In genomic region chr19:14090509-14091085, GRCh38 we compare ENCODE assay signal across 8 cellular contexts. TPM values are rescaled to one million over a fixed set of nuclear protein-coding genes. Genes with fewer than 3 reads are reported as not detected.
DNase-seq lines count a peak whose midpoint lies in the region; ATAC-seq and FAIRE-seq lines count a peak whose summit lies in the region.

SAMD1 (minus strand) TSS chr19:14090751.

- DNase-seq in GM18507 (ENCODE audit: extremely low spot score, insufficient read length, low read depth) (peak; percentile 65), NCI-H226 (peak; percentile 69), left colon (peak; percentile 91 to 93), cerebellar nuclear complex (lab: John Stamatoyannopoulos, UW) (no peak)
- DNase-seq in activated CD4-positive, alpha-beta T cell treated with anti-CD3 and anti-CD28 coated beads for 24 hours (ENCODE audit: low read depth in 2 of 2), result peak; percentile 76 to 84
- peak; percentile 66 to 73 for DNase-seq in stimulated activated CD4-positive, alpha-beta T cell treated with anti-CD3 and anti-CD28 coated beads, Interleukin-15, amount 100 ng/mL, for 48 hours (ENCODE audit: low read depth in 2 of 2)

- peak; percentile 36 for ATAC-seq in HG02981 (IDR thresholded peaks at IDR 0.05; ENCODE audit: unreplicated experiment)
- peak; percentile 58 for ATAC-seq in left colon

- intact Hi-C loops in left colon (cut with DNase I, micrococcal nuclease), result no loop called here

- peak within 1 kb of the TSS; percentile 79 for H3K27ac ChIP-seq in cingulate gyrus (ENCODE audit: low read depth, low read length)

- no peak for FAIRE-seq in GM18507 (lab: Jason Lieb, UNC)

RNA-seq across cellular contexts. Expression of gene SAMD1, which starts in this region (rescaled TPM):
- 10 to 100 TPM; 45.8 to 51.5 TPM for total RNA-seq in left colon

Comparison
In these comparisons a context has a peak if more than half of its experiments do, and no peak if none do; other contexts are left out.
1. DNase-seq: peak in GM18507 (single experiment), NCI-H226 (single experiment), activated CD4-positive, alpha-beta T cell treated with anti-CD3 and anti-CD28 coated beads for 24 hours (2 of 2), left colon (2 of 2) and stimulated activated CD4-positive, alpha-beta T cell treated with anti-CD3 and anti-CD28 coated beads, Interleukin-15, amount 100 ng/mL, for 48 hours (2 of 2); none in cerebellar nuclear complex (0 of 2).